Comparison of ENCODE assay signal across 30 cellular contexts in the genomic region with DNA sequence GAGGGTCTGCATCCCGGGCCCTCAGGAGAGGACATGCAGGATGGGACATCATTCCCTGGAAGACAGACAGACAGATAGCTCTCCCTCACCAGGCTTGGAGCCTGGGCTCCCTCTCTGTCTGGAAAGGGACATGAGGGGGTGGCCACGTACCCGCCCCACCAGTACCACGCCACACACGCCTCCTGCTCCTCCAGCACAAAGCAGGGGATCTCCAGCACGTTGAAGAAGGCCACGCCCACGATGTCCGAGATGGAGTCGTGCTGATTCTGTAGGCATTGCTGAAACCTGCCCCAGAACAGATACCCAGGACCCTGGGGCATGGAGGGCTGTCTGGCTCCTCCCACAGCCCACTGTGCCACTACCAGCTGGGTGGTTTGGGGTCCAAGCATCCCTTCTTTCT. TPM values are rescaled to one million over a fixed set of nuclear protein-coding genes. Genes with fewer than 3 reads are reported as not detected.
"Had no signal": no experiment of that assay in that cellular context is flagged by ENCODE, and none has a peak within 500 bp of the region (broad histone marks: within the 10 kb centered on the region; RNA-seq: fewer than 3 reads in every experiment).

No MANE protein-coding gene starts in this region.

- H3K9ac ChIP-seq: neural progenitor cell had no signal

- H3K79me2 ChIP-seq: hepatocyte had no signal

- H2AFZ ChIP-seq: hepatocyte, neural progenitor cell had no signal

- H3K36me3 ChIP-seq: ascending aorta, cardiac muscle cell, neural progenitor cell, WERI-Rb-1 had no signal

- ATAC-seq: effector memory CD8-positive, alpha-beta T cell; gastroesophageal sphincter; naive thymus-derived CD8-positive, alpha-beta T cell; sciatic nerve; stimulated activated effector memory CD8-positive, alpha-beta T cell treated with anti-CD3 and anti-CD28 coated beads, Interleukin-12 subunit alpha, Interleukin-12 subunit beta, amount 100 ng/mL, for 72 hours; T-helper 17 cell had no signal

- H3K9me3 ChIP-seq: ascending aorta, gastroesophageal sphincter had no signal

- DNase-seq: activated CD4-positive, alpha-beta memory T cell treated with anti-CD3 and anti-CD28 coated beads, Interleukin-2, amount 10 ng/mL, durations not matched to agents 7 days and 5 days; activated CD4-positive, alpha-beta T cell treated with anti-CD3 and anti-CD28 coated beads, Interleukin-2, amount 10 ng/mL, durations not matched to agents 24 days and 14 days; activated CD4-positive, CD25-positive, alpha-beta regulatory T cell treated with anti-CD3 and anti-CD28 coated beads, Interleukin-2, amount 50 U/mL, for 72 hours; activated CD8-positive, alpha-beta memory T cell treated with anti-CD3 and anti-CD28 coated beads, Interleukin-2, amount 50 U/mL, for 48 hours; activated gamma-delta T cell; activated naive CD4-positive, alpha-beta T cell treated with anti-CD3 and anti-CD28 coated beads, Interleukin-2, amount 10 ng/mL, durations not matched to agents 7 days and 5 days; activated naive CD8-positive, alpha-beta T cell treated with anti-CD3 and anti-CD28 coated beads, Interleukin-2, amount 10 ng/mL, durations not matched to agents 7 days and 5 days; activated T-cell treated with anti-CD3 and anti-CD28 coated beads, Interleukin-2, amount 50 U/mL, for 24 hours; cortex of kidney; effector memory CD8-positive, alpha-beta T cell; erythroblast; immature natural killer cell; naive thymus-derived CD8-positive, alpha-beta T cell; stimulated activated CD4-positive, alpha-beta T cell treated with anti-CD3 and anti-CD28 coated beads, Interleukin-12 subunit alpha, Interleukin-12 subunit beta, amount 100 ng/mL, for 4 hours; stimulated activated CD4-positive, alpha-beta T cell treated with anti-CD3 and anti-CD28 coated beads, Interleukin-4, amount 100 ng/mL, for 24 hours; T-helper 17 cell; T1000; WERI-Rb-1 had no signal

- H3K4me1 ChIP-seq: gastroesophageal sphincter had no signal

- H3K27ac ChIP-seq: ascending aorta, cardiac muscle cell, gastroesophageal sphincter, hepatocyte, neural progenitor cell, skin epidermis, WERI-Rb-1 had no signal

- H3K4me2 ChIP-seq: hepatocyte, neural progenitor cell had no signal

- H3K4me3 ChIP-seq: ascending aorta, cardiac muscle cell, gastroesophageal sphincter, hepatocyte, neural progenitor cell had no signal

- H3K27me3 ChIP-seq: ascending aorta, cardiac muscle cell had no signal

RNA-seq across cellular contexts. Expression of gene PLA2G3, which starts 2.2 kb away (rescaled TPM):
- total RNA-seq: activated CD4-positive, alpha-beta memory T cell treated with anti-CD3 and anti-CD28 coated beads, Interleukin-2, amount 10 ng/mL, durations not matched to agents 7 days and 5 days; activated CD4-positive, alpha-beta T cell treated with anti-CD3 and anti-CD28 coated beads, Interleukin-2, amount 10 ng/mL, durations not matched to agents 24 days and 14 days; activated naive CD8-positive, alpha-beta T cell treated with anti-CD3 and anti-CD28 coated beads, Interleukin-2, amount 10 ng/mL, durations not matched to agents 7 days and 5 days; ascending aorta; cerebellum; naive thymus-derived CD8-positive, alpha-beta T cell; omental fat pad; renal cortical epithelial cell; sciatic nerve; subcutaneous adipose tissue; T-helper 17 cell had no signal
- polyA plus RNA-seq: immature natural killer cell; naive thymus-derived CD8-positive, alpha-beta T cell had no signal

RNA-seq across cellular contexts. Expression of gene INPP5J, which starts 15.4 kb away (rescaled TPM):
- total RNA-seq: activated CD4-positive, alpha-beta memory T cell treated with anti-CD3 and anti-CD28 coated beads, Interleukin-2, amount 10 ng/mL, durations not matched to agents 7 days and 5 days; subcutaneous adipose tissue had no signal
- polyA plus RNA-seq: immature natural killer cell; naive thymus-derived CD8-positive, alpha-beta T cell had no signal
